In the genomic region with DNA sequence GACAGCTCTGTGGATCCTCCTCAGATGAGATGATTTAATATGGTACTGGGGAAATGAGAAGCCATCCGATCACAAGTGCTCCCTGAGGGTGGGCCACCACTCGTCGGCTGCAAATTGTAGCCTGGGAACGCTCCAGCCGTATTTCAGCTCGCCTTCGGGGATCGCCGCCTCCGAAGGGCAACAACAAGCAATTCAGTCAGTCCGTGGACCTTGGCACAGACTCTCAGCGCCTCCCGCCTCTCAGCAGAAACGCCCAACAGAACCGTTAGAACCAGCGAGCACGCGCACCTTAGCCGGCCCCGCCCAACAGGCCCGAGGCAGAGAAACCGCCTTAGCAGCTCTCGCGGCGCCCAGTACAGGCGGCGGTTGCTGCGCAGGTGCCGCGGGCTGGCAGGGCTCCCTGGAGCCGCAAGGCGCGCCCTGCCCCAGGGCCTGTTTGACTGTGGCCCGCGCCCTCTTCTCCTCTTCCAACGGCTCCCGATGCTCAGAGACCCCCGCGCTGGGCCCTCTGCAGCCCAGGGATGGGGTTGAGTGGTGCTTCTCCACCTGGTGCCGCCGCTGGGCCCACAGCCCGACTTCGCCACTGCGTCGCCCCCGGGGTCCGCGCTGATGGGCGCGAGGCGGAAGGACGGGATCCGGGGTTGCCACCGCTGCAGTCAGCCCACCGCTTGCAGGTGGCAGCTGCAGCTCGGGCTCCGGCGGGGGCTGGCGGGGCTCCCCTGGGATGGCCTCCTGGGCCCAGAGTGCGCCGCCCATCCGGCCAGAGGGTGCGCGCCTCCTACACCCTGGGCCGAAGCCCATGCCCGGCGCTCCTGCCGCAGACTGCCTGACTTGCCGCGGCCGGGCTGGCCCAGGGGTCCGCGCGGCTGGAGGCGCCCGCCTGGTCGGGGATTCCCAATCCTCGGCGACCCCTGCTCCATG, we compare ENCODE assay signal across 1 cellular context.
TF ChIP-seq lines count a peak whose summit lies in the region.

No MANE protein-coding gene starts in this region.

TF ChIP-seq in GM12878, 131 proteins besides CTCF, POLR2A, EP300 and RAD21:
- TF ChIP-seq HDAC6 (IDR thresholded peaks at IDR 0.05; ENCODE audit: unreplicated experiment) (peak; percentile 41), SUZ12 (IDR thresholded peaks at IDR 0.05; ENCODE audit: unreplicated experiment) (peak; percentile 20)
